ENCODE assay signal across 1 cellular context in genomic region chr14:101903111-101903561, GRCh38.
TF ChIP-seq lines count a peak whose summit lies in the region.

No MANE protein-coding gene starts in this region.

TF ChIP-seq in WTC11, 78 proteins besides CTCF, POLR2A, EP300 and RAD21 (continued from another document):
- no peak for TF ChIP-seq HMGXB4 (CRISPR knock-in tag; IDR thresholded peaks at IDR 0.05)
- no peak for TF ChIP-seq ATF1 (CRISPR knock-in tag; IDR thresholded peaks at IDR 0.05)
